In genomic region chr5:37567566-37567965, GRCh38 we compare ENCODE assay signal across 31 cellular contexts.
"Had no signal": no experiment of that assay in that cellular context is flagged by ENCODE, and none has a peak within 500 bp of the region (broad histone marks: within the 10 kb centered on the region; RNA-seq: fewer than 3 reads in every experiment).

No MANE protein-coding gene starts in this region.

- DNase-seq: activated CD4-positive, alpha-beta memory T cell treated with anti-CD3 and anti-CD28 coated beads, Interleukin-2, amount 10 ng/mL, durations not matched to agents 7 days and 5 days; activated CD4-positive, alpha-beta T cell treated with anti-CD3 and anti-CD28 coated beads for 1 hour; activated CD4-positive, alpha-beta T cell treated with anti-CD3 and anti-CD28 coated beads for 48 hours; activated CD4-positive, CD25-positive, alpha-beta regulatory T cell; activated CD8-positive, alpha-beta memory T cell treated with anti-CD3 and anti-CD28 coated beads for 24 hours; activated CD8-positive, alpha-beta memory T cell treated with anti-CD3 and anti-CD28 coated beads, Interleukin-2, amount 10 ng/mL, durations not matched to agents 7 days and 5 days; activated gamma-delta T cell treated with Interleukin-2 at 50 U/mL for 16 hours; activated naive CD4-positive, alpha-beta T cell treated with anti-CD3 and anti-CD28 coated beads for 36 hours; activated T-cell treated with anti-CD3 and anti-CD28 coated beads, Interleukin-2, amount 50 U/mL, for 24 hours; adrenal gland; Karpas-422; KBM-7; NCI-H1105; NCI-H1417 treated with DMSO at 0.1 percent for 48 hours; NCI-H187 treated with DMSO at 0.1 percent for 48 hours; NCI-H2081; NCI-H2227 treated with DMSO at 0.1 percent for 48 hours; NCI-H446; NCI-H510A treated with DMSO at 0.1 percent for 48 hours; NCI-H526 treated with DMSO at 0.1 percent for 48 hours; NCI-H774; SHP77; SJCRH30; T1000; WERI-Rb-1 had no signal

- H3K4me1 ChIP-seq: breast epithelium had no signal

- H3K4me3 ChIP-seq: adrenal gland, body of pancreas, breast epithelium, SJCRH30, SK-N-MC had no signal

- H3K27me3 Mint-ChIP-seq: activated CD4-positive, alpha-beta memory T cell treated with anti-CD3 and anti-CD28 coated beads, Interleukin-2, amount 10 ng/mL, durations not matched to agents 7 days and 5 days; activated CD8-positive, alpha-beta memory T cell treated with anti-CD3 and anti-CD28 coated beads, Interleukin-2, amount 10 ng/mL, durations not matched to agents 7 days and 5 days; activated T-cell treated with anti-CD3 and anti-CD28 coated beads, Interleukin-2, amount 50 U/mL, for 24 hours had no signal

- H3K9me3 ChIP-seq: adrenal gland, body of pancreas, breast epithelium, SJCRH30 had no signal

- H3K27ac ChIP-seq: adrenal gland, body of pancreas, breast epithelium, SJCRH30, SK-N-MC, WERI-Rb-1 had no signal

- H3K36me3 ChIP-seq: adrenal gland, breast epithelium, SJCRH30, WERI-Rb-1 had no signal

- ATAC-seq: activated CD8-positive, alpha-beta memory T cell treated with anti-CD3 and anti-CD28 coated beads, Interleukin-2, amount 10 ng/mL, durations not matched to agents 7 days and 5 days; activated naive CD4-positive, alpha-beta T cell treated with anti-CD3 and anti-CD28 coated beads, Interleukin-2, amount 50 U/mL, for 72 hours; body of pancreas; Panc1 had no signal

- H3K4me1 Mint-ChIP-seq: activated CD4-positive, alpha-beta memory T cell treated with anti-CD3 and anti-CD28 coated beads, Interleukin-2, amount 10 ng/mL, durations not matched to agents 7 days and 5 days; activated CD8-positive, alpha-beta memory T cell treated with anti-CD3 and anti-CD28 coated beads, Interleukin-2, amount 10 ng/mL, durations not matched to agents 7 days and 5 days had no signal

- H3K27ac Mint-ChIP-seq: activated CD4-positive, alpha-beta memory T cell treated with anti-CD3 and anti-CD28 coated beads, Interleukin-2, amount 10 ng/mL, durations not matched to agents 7 days and 5 days; activated CD8-positive, alpha-beta memory T cell treated with anti-CD3 and anti-CD28 coated beads, Interleukin-2, amount 10 ng/mL, durations not matched to agents 7 days and 5 days; activated naive CD4-positive, alpha-beta T cell treated with anti-CD3 and anti-CD28 coated beads for 36 hours; activated naive CD4-positive, alpha-beta T cell treated with anti-CD3 and anti-CD28 coated beads, Interleukin-2, amount 50 U/mL, for 72 hours; activated T-cell treated with anti-CD3 and anti-CD28 coated beads, Interleukin-2, amount 50 U/mL, for 24 hours; activated T-helper 1 cell treated with anti-CD3 and anti-CD28 coated beads, Interleukin-12 subunit alpha, Interleukin-12 subunit beta, Interleukin-2, Interleukin-4 antibody, amounts not matched to agents 30 ng/mL and 10 ng/mL and 1 ng/mL, durations not matched to agents 14 hours and 24 hours and 36 hours had no signal

- H3K4me3 Mint-ChIP-seq: activated CD4-positive, alpha-beta memory T cell treated with anti-CD3 and anti-CD28 coated beads, Interleukin-2, amount 10 ng/mL, durations not matched to agents 7 days and 5 days; activated CD8-positive, alpha-beta memory T cell treated with anti-CD3 and anti-CD28 coated beads, Interleukin-2, amount 10 ng/mL, durations not matched to agents 7 days and 5 days; activated naive CD4-positive, alpha-beta T cell treated with anti-CD3 and anti-CD28 coated beads for 36 hours; activated T-cell treated with anti-CD3 and anti-CD28 coated beads, Interleukin-2, amount 50 U/mL, for 24 hours; activated T-helper 1 cell treated with anti-CD3 and anti-CD28 coated beads, Interleukin-12 subunit alpha, Interleukin-12 subunit beta, Interleukin-2, Interleukin-4 antibody, amounts not matched to agents 30 ng/mL and 10 ng/mL and 1 ng/mL, durations not matched to agents 14 hours and 24 hours and 36 hours had no signal

- H3K27me3 ChIP-seq: adrenal gland, body of pancreas, breast epithelium, SJCRH30 had no signal

- H3K9me3 Mint-ChIP-seq: activated CD4-positive, alpha-beta memory T cell treated with anti-CD3 and anti-CD28 coated beads, Interleukin-2, amount 10 ng/mL, durations not matched to agents 7 days and 5 days; activated naive CD4-positive, alpha-beta T cell treated with anti-CD3 and anti-CD28 coated beads for 36 hours; activated naive CD4-positive, alpha-beta T cell treated with anti-CD3 and anti-CD28 coated beads, Interleukin-2, amount 50 U/mL, for 72 hours; activated T-cell treated with anti-CD3 and anti-CD28 coated beads, Interleukin-2, amount 50 U/mL, for 24 hours; activated T-helper 1 cell treated with anti-CD3 and anti-CD28 coated beads, Interleukin-12 subunit alpha, Interleukin-12 subunit beta, Interleukin-2, Interleukin-4 antibody, amounts not matched to agents 30 ng/mL and 10 ng/mL and 1 ng/mL, durations not matched to agents 14 hours and 24 hours and 36 hours had no signal
